In the genomic region with DNA sequence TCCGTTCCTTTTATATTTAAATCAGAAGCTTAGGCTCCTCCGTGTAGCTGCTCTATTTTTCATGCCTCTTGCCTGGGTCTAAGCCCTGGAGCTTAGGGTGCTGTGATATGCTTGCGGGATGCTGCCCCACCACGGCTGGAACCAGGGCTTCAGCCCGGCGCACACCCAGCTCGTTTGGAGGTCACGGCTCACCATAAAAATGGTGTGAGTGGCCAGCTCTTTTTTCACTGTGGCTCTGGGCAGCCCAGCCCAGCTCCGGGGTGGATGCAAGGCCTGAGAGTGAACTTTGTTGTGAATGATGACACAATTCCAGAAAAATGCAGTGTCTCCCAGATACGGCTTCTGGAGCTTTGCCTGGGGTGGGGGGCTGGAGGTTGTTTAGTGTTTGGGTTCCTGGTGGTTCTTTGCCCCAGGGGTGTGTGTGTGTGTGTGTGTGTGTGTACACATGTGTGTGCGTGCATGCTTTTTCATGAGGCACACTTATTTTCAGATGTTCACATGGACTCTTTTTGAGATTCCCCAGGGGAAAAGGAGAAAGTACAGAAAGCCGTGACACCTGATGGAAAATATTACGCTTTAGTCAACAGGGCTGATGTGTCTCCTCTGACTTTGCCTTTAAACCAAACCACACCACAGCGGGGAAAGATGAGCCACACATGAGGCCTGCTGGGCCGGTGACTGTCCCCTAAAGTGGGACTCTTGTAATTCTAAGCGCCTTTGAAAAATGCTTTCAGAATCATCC, we compare ENCODE assay signal across 8 cellular contexts. TPM values are rescaled to one million over a fixed set of nuclear protein-coding genes. Genes with fewer than 3 reads are reported as not detected.
A peak's percentile ranks its signal among the peaks of the same experiment; 100 is the strongest.
DNase-seq lines count a peak whose midpoint lies in the region; ATAC-seq and TF ChIP-seq lines count a peak whose summit lies in the region.

No MANE protein-coding gene starts in this region.

- no peak overlapping the region for H2AFZ ChIP-seq in hepatocyte

- ATAC-seq in Right ventricle myocardium inferior (peak; percentile 73), GM18517 (IDR thresholded peaks at IDR 0.05; ENCODE audit: unreplicated experiment) (no peak), HG03457 (IDR thresholded peaks at IDR 0.05; ENCODE audit: unreplicated experiment) (no peak)

- peak; percentile 73 for DNase-seq in Right ventricle myocardium inferior (ENCODE audit: missing footprints)
- no peak for DNase-seq in cardiac septum (ENCODE audit: low spot score)
- DNase-seq in amniotic epithelial cell (ENCODE audit: low read depth) = peak; percentile 97
- peak; percentile 88 for DNase-seq in hepatocyte (ENCODE audit: low spot score)
- no peak for DNase-seq in NCI-H1048 (lab: John Stamatoyannopoulos, UW)

- H4K20me1 ChIP-seq in hepatocyte (ENCODE audit: insufficient read depth, poor library complexity, severe bottlenecking) = no peaks in the 10 kb centered on the region

- H3K36me3 ChIP-seq in hepatocyte (replicated peaks; ENCODE audit: insufficient read depth, low read depth) (no peaks in the 10 kb centered on the region), skeletal muscle tissue (ENCODE audit: control insufficient read depth in 3 of 3, insufficient read depth in 3 of 3, low read length in 3 of 3) (no peaks in the 10 kb centered on the region)

- peak; percentile 6 for TF ChIP-seq CTCF in hepatocyte (IDR thresholded peaks at IDR 0.05; ENCODE audit: poor library complexity)

- H3K4me1 ChIP-seq in hepatocyte (ENCODE audit: insufficient read depth) (peaks cover 48% of the 10 kb centered on the region), skeletal muscle tissue (ENCODE audit: control insufficient read depth in 3 of 3, insufficient read depth in 3 of 3, low read length in 3 of 3) (peaks cover 41 to 57% (median 48%) of the 10 kb centered on the region in 3 donors)

- no peaks in the 10 kb centered on the region for H3K9me3 ChIP-seq in hepatocyte (ENCODE audit: low read depth)
- no peaks in the 10 kb centered on the region for H3K9me3 ChIP-seq in skeletal muscle tissue (ENCODE audit: control insufficient read depth in 3 of 3, low read length in 3 of 3)

- H3K27ac ChIP-seq in hepatocyte = peak overlapping the region; percentile 95
- H3K27ac ChIP-seq in skeletal muscle tissue (ENCODE audit: low read depth, low read length) = peak overlapping the region; percentile 82

- peaks cover 63% of the 10 kb centered on the region for H3K79me2 ChIP-seq in hepatocyte

- H3K9me2 ChIP-seq in hepatocyte (replicated peaks; ENCODE audit: insufficient read depth) = no peaks in the 10 kb centered on the region

- intact Hi-C loops in Right ventricle myocardium inferior (cut with DNase I) (no loop called here), cardiac septum (cut with DNase I) (loop anchor here (5.0 kb wide), 1 partner anchor 46 kb away; a partner anchor contains a TSS)

- H3K4me3 ChIP-seq in hepatocyte = no peak overlapping the region
- no peak overlapping the region for H3K4me3 ChIP-seq in skeletal muscle tissue (ENCODE audit: low read length in 3 of 3)

- H3K27me3 ChIP-seq in hepatocyte = no peaks in the 10 kb centered on the region
- H3K27me3 ChIP-seq in skeletal muscle tissue (ENCODE audit: control insufficient read depth in 3 of 3, insufficient read depth in 3 of 3, low read length in 3 of 3) = no peaks in the 10 kb centered on the region

- peak overlapping the region; percentile 66 for H3K4me2 ChIP-seq in hepatocyte

- H3K9ac ChIP-seq in skeletal muscle tissue (ENCODE audit: low read depth in 1 of 3, low read length in 3 of 3) = peak overlapping the region in 1 of 3 donors; percentile 25

- WGBS in hepatocyte (ENCODE audit: low lambda C conversion rate, missing lambda C conversion rate) = 25% methylated on average over 16 of the region's 16 CpGs

RNA-seq across cellular contexts. Expression of a gene that starts 46.2 kb away (rescaled TPM):
- total RNA-seq in Right ventricle myocardium inferior = 48.6 TPM
- 17.6 TPM for total RNA-seq in cardiac septum
- total RNA-seq in hepatocyte = 19.9 and 20.5 TPM in 2 replicates
- 7.6 and 8.7 TPM in 2 replicates for polyA plus RNA-seq in hepatocyte
- total RNA-seq in skeletal muscle tissue = 12.5 TPM

Comparison
In these comparisons a context has a peak if more than half of its experiments do, and no peak if none do; other contexts are left out.
1. DNase-seq: peak in Right ventricle myocardium inferior (single experiment), amniotic epithelial cell (single experiment) and hepatocyte (single experiment); none in cardiac septum (single experiment) and NCI-H1048 (single experiment).